ENCODE assay signal across 17 cellular contexts in genomic region chr3:170437151-170437550, GRCh38. TPM values are rescaled to one million over a fixed set of nuclear protein-coding genes. Genes with fewer than 3 reads are reported as not detected.
"Had no signal": no experiment of that assay in that cellular context is flagged by ENCODE, and none has a peak within 500 bp of the region (broad histone marks: within the 10 kb centered on the region; RNA-seq: fewer than 3 reads in every experiment).

No MANE protein-coding gene starts in this region.

- H3K27ac ChIP-seq: epithelial cell of prostate, left ventricle myocardium inferior, prostate gland, right lobe of liver, spleen, suprapubic skin, upper lobe of right lung, WERI-Rb-1 had no signal

- H3K4me1 ChIP-seq: left ventricle myocardium inferior, prostate gland, right lobe of liver, spleen, suprapubic skin, upper lobe of right lung had no signal

- H3K4me3 Mint-ChIP-seq: activated CD4-positive, alpha-beta memory T cell treated with anti-CD3 and anti-CD28 coated beads, Interleukin-2, amount 10 ng/mL, durations not matched to agents 7 days and 5 days; activated CD4-positive, alpha-beta T cell treated with anti-CD3 and anti-CD28 coated beads for 36 hours; central memory CD8-positive, alpha-beta T cell; effector memory CD8-positive, alpha-beta T cell; stimulated activated naive B cell treated with anti-CD40 and anti-IgM and Interleukin-4, amounts not matched to agents 10 μg/mL and 1 μg/mL and 100 μg/mL, for 72 hours; T-cell had no signal

- H3K36me3 ChIP-seq: left ventricle myocardium inferior, prostate gland, right lobe of liver, suprapubic skin, upper lobe of right lung, WERI-Rb-1 had no signal

- H3K4me3 ChIP-seq: left ventricle myocardium inferior, prostate gland, right lobe of liver, spleen, suprapubic skin, upper lobe of right lung had no signal

- H3K4me1 Mint-ChIP-seq: central memory CD8-positive, alpha-beta T cell; T-cell had no signal

- DNase-seq: activated CD4-positive, alpha-beta memory T cell treated with anti-CD3 and anti-CD28 coated beads, Interleukin-2, amount 10 ng/mL, durations not matched to agents 7 days and 5 days; activated CD4-positive, alpha-beta T cell treated with anti-CD3 and anti-CD28 coated beads for 36 hours; activated CD8-positive, alpha-beta memory T cell treated with anti-CD3 and anti-CD28 coated beads, Interleukin-2, amount 50 U/mL, for 48 hours; effector memory CD8-positive, alpha-beta T cell; left ventricle myocardium inferior; mesendoderm; right lobe of liver; spleen; stimulated activated CD4-positive, alpha-beta T cell treated with anti-CD3 and anti-CD28 coated beads, Interleukin-1b, Interleukin-23, amount 100 ng/mL, for 48 hours; stimulated activated naive B cell treated with anti-CD40 and anti-IgM and Interleukin-4, amounts not matched to agents 10 μg/mL and 1 μg/mL and 100 μg/mL, for 72 hours; T-cell; upper lobe of right lung; WERI-Rb-1 had no signal

- H3K9me3 ChIP-seq: left ventricle myocardium inferior, prostate gland, right lobe of liver, spleen, suprapubic skin, upper lobe of right lung had no signal

- H3K27me3 ChIP-seq: right lobe of liver, suprapubic skin, upper lobe of right lung had no signal

- ATAC-seq: activated CD4-positive, alpha-beta T cell treated with anti-CD3 and anti-CD28 coated beads for 36 hours; effector memory CD8-positive, alpha-beta T cell; right lobe of liver; stimulated activated naive B cell treated with anti-CD40 and anti-IgM and Interleukin-4, amounts not matched to agents 10 μg/mL and 1 μg/mL and 100 μg/mL, for 72 hours; T-cell; upper lobe of right lung had no signal

- H3K27ac Mint-ChIP-seq: activated CD4-positive, alpha-beta memory T cell treated with anti-CD3 and anti-CD28 coated beads, Interleukin-2, amount 10 ng/mL, durations not matched to agents 7 days and 5 days; activated CD4-positive, alpha-beta T cell treated with anti-CD3 and anti-CD28 coated beads for 36 hours; effector memory CD8-positive, alpha-beta T cell; stimulated activated naive B cell treated with anti-CD40 and anti-IgM and Interleukin-4, amounts not matched to agents 10 μg/mL and 1 μg/mL and 100 μg/mL, for 72 hours; T-cell had no signal

- H3K36me3 Mint-ChIP-seq: stimulated activated naive B cell treated with anti-CD40 and anti-IgM and Interleukin-4, amounts not matched to agents 10 μg/mL and 1 μg/mL and 100 μg/mL, for 72 hours; T-cell had no signal

RNA-seq across cellular contexts. Expression of gene CLDN11, which starts 18.5 kb away (rescaled TPM):
- total RNA-seq: activated CD4-positive, alpha-beta memory T cell treated with anti-CD3 and anti-CD28 coated beads, Interleukin-2, amount 10 ng/mL, durations not matched to agents 7 days and 5 days; activated CD4-positive, alpha-beta T cell treated with anti-CD3 and anti-CD28 coated beads for 36 hours had no signal
